In genomic region chr13:99962242-99962641, GRCh38 we compare ENCODE assay signal across 16 cellular contexts. TPM values are rescaled to one million over a fixed set of nuclear protein-coding genes. Genes with fewer than 3 reads are reported as not detected.
"Had no signal": no experiment of that assay in that cellular context is flagged by ENCODE, and none has a peak within 500 bp of the region (broad histone marks: within the 10 kb centered on the region; RNA-seq: fewer than 3 reads in every experiment).

No MANE protein-coding gene starts in this region.

- H3K27ac Mint-ChIP-seq: activated CD4-positive, alpha-beta T cell treated with anti-CD3 and anti-CD28 coated beads, Interleukin-2, amount 10 ng/mL, durations not matched to agents 7 days and 5 days; activated T-helper 2 cell treated with anti-CD3 and anti-CD28 coated beads, Interferon-gamma antibody, Interleukin-2, Interleukin-4, amounts not matched to agents 10 μg/mL and 5 μg/mL and 100 μg/mL, durations not matched to agents 14 hours and 24 hours and 36 hours; dendritic cell treated with granulocyte-macrophage colony-stimulating factor and Interleukin-4, amounts not matched to agents 40 ng/mL and 50 ng/mL, for 4 days; type B pancreatic cell had no signal

- H3K4me3 ChIP-seq: ovary, suprapubic skin had no signal

- H3K4me3 Mint-ChIP-seq: activated CD4-positive, alpha-beta T cell treated with anti-CD3 and anti-CD28 coated beads, Interleukin-2, amount 10 ng/mL, durations not matched to agents 7 days and 5 days; dendritic cell treated with granulocyte-macrophage colony-stimulating factor and Interleukin-4, amounts not matched to agents 40 ng/mL and 50 ng/mL, for 4 days had no signal

- DNase-seq: activated CD4-positive, alpha-beta T cell treated with anti-CD3 and anti-CD28 coated beads, Interleukin-2, amount 10 ng/mL, durations not matched to agents 7 days and 5 days; activated CD4-positive, CD25-positive, alpha-beta regulatory T cell; activated naive CD4-positive, alpha-beta T cell treated with anti-CD3 and anti-CD28 coated beads, Interleukin-2, amount 50 U/mL, for 16 hours; central memory CD4-positive, alpha-beta T cell; erythroblast; hypothalamus; kidney glomerular epithelial cell; ovary; stimulated activated CD4-positive, alpha-beta T cell treated with anti-CD3 and anti-CD28 coated beads, Interleukin-2, amount 100 ng/mL, for 48 hours; stimulated activated naive CD8-positive, alpha-beta T cell treated with anti-CD3 and anti-CD28 coated beads, Interleukin-15, Interleukin-2, amounts not matched to agents 100 U/mL and 50 U/mL, for 24 hours had no signal

- H3K27ac ChIP-seq: ovary, suprapubic skin had no signal

- H3K9me3 ChIP-seq: ovary, suprapubic skin had no signal

- H3K36me3 ChIP-seq: ovary, suprapubic skin had no signal

- H3K9me3 Mint-ChIP-seq: activated T-helper 2 cell treated with anti-CD3 and anti-CD28 coated beads, Interferon-gamma antibody, Interleukin-2, Interleukin-4, amounts not matched to agents 10 μg/mL and 5 μg/mL and 100 μg/mL, durations not matched to agents 14 hours and 24 hours and 36 hours; dendritic cell treated with granulocyte-macrophage colony-stimulating factor and Interleukin-4, amounts not matched to agents 40 ng/mL and 50 ng/mL, for 4 days; type B pancreatic cell had no signal

RNA-seq across cellular contexts. Expression of gene ZIC5, which starts 9.3 kb away (rescaled TPM):
- total RNA-seq: activated CD4-positive, alpha-beta T cell treated with anti-CD3 and anti-CD28 coated beads, Interleukin-2, amount 10 ng/mL, durations not matched to agents 7 days and 5 days; activated T-helper 2 cell treated with anti-CD3 and anti-CD28 coated beads, Interferon-gamma antibody, Interleukin-2, Interleukin-4, amounts not matched to agents 10 μg/mL and 5 μg/mL and 100 μg/mL, durations not matched to agents 14 hours and 24 hours and 36 hours; lower leg skin; mesenteric fat pad; suprapubic skin had no signal
- polyA plus RNA-seq: ovary had no signal

RNA-seq across cellular contexts. Expression of gene ZIC2, which starts 19.3 kb away (rescaled TPM):
- total RNA-seq: activated CD4-positive, alpha-beta T cell treated with anti-CD3 and anti-CD28 coated beads, Interleukin-2, amount 10 ng/mL, durations not matched to agents 7 days and 5 days; activated T-helper 2 cell treated with anti-CD3 and anti-CD28 coated beads, Interferon-gamma antibody, Interleukin-2, Interleukin-4, amounts not matched to agents 10 μg/mL and 5 μg/mL and 100 μg/mL, durations not matched to agents 14 hours and 24 hours and 36 hours; mesenteric fat pad; suprapubic skin had no signal
